Comparison of ENCODE assay signal across 7 cellular contexts in the genomic region with DNA sequence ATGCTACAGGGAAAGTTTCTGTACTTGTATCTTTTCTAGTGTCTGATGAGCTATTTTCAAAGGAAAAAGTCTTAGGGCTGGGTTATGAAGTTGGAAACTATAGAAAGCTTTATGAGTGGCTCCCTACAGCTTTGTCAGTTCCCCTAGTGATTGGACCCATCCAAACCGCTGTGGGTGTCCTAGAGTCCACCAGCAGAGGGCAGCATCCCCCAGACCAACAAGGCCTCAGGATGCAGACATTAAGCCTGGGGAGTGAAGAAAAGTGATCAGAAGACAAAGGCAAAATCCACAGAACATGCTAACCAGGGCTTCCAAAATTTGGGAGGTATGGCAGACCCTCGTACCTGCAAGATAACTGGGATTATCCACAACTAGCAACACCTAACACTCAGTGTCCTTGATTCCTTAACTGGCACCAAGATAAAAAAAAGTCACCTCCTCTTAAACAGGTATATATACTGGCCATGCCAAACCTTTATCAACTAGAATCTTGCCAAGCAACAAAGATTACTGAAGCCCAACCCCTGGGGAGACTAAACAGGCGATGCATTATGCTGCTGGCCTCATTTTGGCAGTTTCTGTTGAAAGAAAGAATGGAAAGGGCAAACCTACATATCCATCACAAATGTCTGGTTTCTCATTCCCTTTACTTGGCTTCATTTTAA.
DNase-seq lines count a peak whose midpoint lies in the region; FAIRE-seq and TF ChIP-seq lines count a peak whose summit lies in the region.

No MANE protein-coding gene starts in this region.

- peaks cover 3% of the 10 kb centered on the region; the same call in 1 of the 2 replicates for H3K79me2 ChIP-seq in SK-N-SH (ENCODE audit: insufficient read depth)

- H3K27ac ChIP-seq in SK-N-SH (ENCODE audit: low read depth in 2 of 2, low read length in 1 of 2): no peak overlapping the region

- DNase-seq in LNCaP clone FGC (ENCODE audit: low read depth) (peak; percentile 48), SK-N-SH (peak; percentile 78), head of caudate nucleus (peak; percentile 32 to 95 (median 85)), posterior cingulate gyrus (peak; percentile 55 to 97 (median 87)), urothelium cell line (ENCODE audit: low spot score) (peak; percentile 73)
- peak; percentile 74 for DNase-seq in activated naive CD4-positive, alpha-beta T cell treated with anti-CD3 and anti-CD28 coated beads, Interleukin-2, amount 50 U/mL, for 16 hours

- peak; percentile 94 for TF ChIP-seq CTCF in GM12873 (IDR thresholded peaks at IDR 0.05; ENCODE audit: insufficient read depth, low read depth, low read length, missing control alignments)
- peak; percentile 93 for TF ChIP-seq CTCF in LNCaP clone FGC (IDR thresholded peaks at IDR 0.05; ENCODE audit: control insufficient read depth, extremely low read depth, insufficient read depth)
- TF ChIP-seq CTCF in SK-N-SH (IDR thresholded peaks at IDR 0.05): peak; percentile 95

- no peak overlapping the region for H3K9ac ChIP-seq in SK-N-SH

- FAIRE-seq in urothelium cell line (lab: Jason Lieb, UNC): no peak

- H3K27me3 ChIP-seq in SK-N-SH (ENCODE audit: insufficient read depth): no peaks in the 10 kb centered on the region

- 1% methylated on average over 3 of the region's 3 CpGs for WGBS in SK-N-SH (ENCODE audit: low lambda C conversion rate)

- POLR2A ChIA-PET in SK-N-SH (lab: Yijun Ruan, JAX): interaction anchor here (1.0 to 1.1 kb wide), 2 partner anchors 41 to 94 kb away, joined by 3 to 4 read pairs; no protein-coding TSS in a partner anchor

- CTCF ChIA-PET in SK-N-SH (lab: Yijun Ruan, JAX): interaction anchor here (0.5 to 8.5 kb wide), 72 partner anchors 9 to 1046 kb away, joined by 3 to 301 read pairs (median 6); a partner anchor contains a TSS

- no peaks in the 10 kb centered on the region for H3K9me3 ChIP-seq in SK-N-SH

- peaks cover 10% of the 10 kb centered on the region for H3F3A ChIP-seq in SK-N-SH (replicated peaks; ENCODE audit: insufficient read depth)

- H3K4me2 ChIP-seq in SK-N-SH: peak overlapping the region; percentile 10; the same call in 1 of the 2 replicates

- peak; percentile 99 for TF ChIP-seq RAD21 in SK-N-SH (IDR thresholded peaks at IDR 0.05; ENCODE audit: low read length)

- H3K9me2 ChIP-seq in SK-N-SH: no peaks in the 10 kb centered on the region

- 0 out of 2 replicates have a peak overlapping the region, but pooled peaks have one; percentile 4 for H2AFZ ChIP-seq in SK-N-SH (ENCODE audit: low read depth)

- H3K36me3 ChIP-seq in SK-N-SH (replicated peaks in 1 of 2; ENCODE audit: control insufficient read depth in 1 of 2, insufficient read depth in 2 of 2, low read length in 1 of 2): no peaks in the 10 kb centered on the region

- no peaks in the 10 kb centered on the region for H4K20me1 ChIP-seq in SK-N-SH (ENCODE audit: insufficient read depth)

- TF ChIP-seq EP300 in SK-N-SH (IDR thresholded peaks at IDR 0.05; ENCODE audit: borderline replicate concordance in 1 of 2, low read depth in 1 of 2, low read length in 1 of 2): no peak

- intact Hi-C loops in head of caudate nucleus (cut with DNase I) (loop anchor here (2.0 kb wide), 1 partner anchor 95 kb away; no protein-coding TSS in a partner anchor), posterior cingulate gyrus (cut with DNase I) (loop anchor here (1.0 kb wide), 1 partner anchor 95 kb away; no protein-coding TSS in a partner anchor)

- peaks cover 8 to 10% of the 10 kb centered on the region in 2 experiments for H3K4me1 ChIP-seq in SK-N-SH (ENCODE audit: control insufficient read depth in 1 of 2, insufficient read depth in 2 of 2, low read depth in 1 of 2, low read length in 1 of 2)

- H3K4me3 ChIP-seq in LNCaP clone FGC (ENCODE audit: low read depth, low read length): no peak overlapping the region
- no peak overlapping the region; a peak in 1 of 4 replicates for H3K4me3 ChIP-seq in SK-N-SH (ENCODE audit: low read depth in 2 of 2, low read length in 1 of 2)

TF ChIP-seq in SK-N-SH, 30 proteins besides CTCF, POLR2A, EP300 and RAD21:
- TF ChIP-seq RCOR1 (IDR thresholded peaks at IDR 0.05; ENCODE audit: low read length): peak; percentile 50; the same call in 1 of the 2 replicates
- peak; percentile 99 for TF ChIP-seq SMC3 (IDR thresholded peaks at IDR 0.05; ENCODE audit: low read depth, low read length)
- TF ChIP-seq CHD2 (IDR thresholded peaks at IDR 0.05; ENCODE audit: low read length, partially characterized antibody): peak; percentile 25
- no peak for TF ChIP-seq RXRA (IDR thresholded peaks at IDR 0.05; ENCODE audit: borderline replicate concordance, low read depth)
- TF ChIP-seq, protein P1, sequence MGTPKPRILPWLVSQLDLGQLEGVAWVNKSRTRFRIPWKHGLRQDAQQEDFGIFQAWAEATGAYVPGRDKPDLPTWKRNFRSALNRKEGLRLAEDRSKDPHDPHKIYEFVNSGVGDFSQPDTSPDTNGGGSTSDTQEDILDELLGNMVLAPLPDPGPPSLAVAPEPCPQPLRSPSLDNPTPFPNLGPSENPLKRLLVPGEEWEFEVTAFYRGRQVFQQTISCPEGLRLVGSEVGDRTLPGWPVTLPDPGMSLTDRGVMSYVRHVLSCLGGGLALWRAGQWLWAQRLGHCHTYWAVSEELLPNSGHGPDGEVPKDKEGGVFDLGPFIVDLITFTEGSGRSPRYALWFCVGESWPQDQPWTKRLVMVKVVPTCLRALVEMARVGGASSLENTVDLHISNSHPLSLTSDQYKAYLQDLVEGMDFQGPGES (IDR thresholded peaks at IDR 0.05; ENCODE audit: low read depth, low read length): no peak
- no peak for TF ChIP-seq ELF1 (IDR thresholded peaks at IDR 0.05)
- TF ChIP-seq TCF12 (IDR thresholded peaks at IDR 0.05): no peak
- TF ChIP-seq JUND (IDR thresholded peaks at IDR 0.05): no peak
